In genomic region chr12:1444142-1444516, GRCh38 we compare ENCODE assay signal across 1 cellular context.
TF ChIP-seq lines count a peak whose summit lies in the region.

No MANE protein-coding gene starts in this region.

TF ChIP-seq in K562, 482 proteins besides CTCF, POLR2A, EP300 and RAD21 (continued from another document):
- TF ChIP-seq REST (CRISPR knock-in tag; IDR thresholded peaks at IDR 0.05; ENCODE audit: low read depth) (no peak), CBX2 (IDR thresholded peaks at IDR 0.05; ENCODE audit: insufficient read depth, low read length, poor library complexity, severe bottlenecking) (no peak), NFE2L1 (tag; IDR thresholded peaks at IDR 0.05; ENCODE audit: borderline replicate concordance, low read depth) (no peak), FOXO4 (CRISPR knock-in tag; IDR thresholded peaks at IDR 0.05) (no peak), ZNF263 (CRISPR knock-in tag; IDR thresholded peaks at IDR 0.05; ENCODE audit: borderline replicate concordance) (no peak), ZNF436 (CRISPR knock-in tag; IDR thresholded peaks at IDR 0.05) (no peak), ESRRA (IDR thresholded peaks at IDR 0.05; ENCODE audit: borderline replicate concordance, low read depth) (no peak), TAF9B (IDR thresholded peaks at IDR 0.05; ENCODE audit: partially characterized antibody) (no peak), ZNF764 (CRISPR knock-in tag; IDR thresholded peaks at IDR 0.05; ENCODE audit: low read depth) (no peak), MGA (IDR thresholded peaks at IDR 0.05) (no peak), SAFB (IDR thresholded peaks at IDR 0.05; ENCODE audit: borderline replicate concordance, low read depth, low read length) (no peak), BDP1 (IDR thresholded peaks at IDR 0.05; ENCODE audit: insufficient read depth, insufficient read length) (no peak), TCF7L2 (IDR thresholded peaks at IDR 0.05; ENCODE audit: low read depth, low read length) (no peak), THAP12 (CRISPR knock-in tag; IDR thresholded peaks at IDR 0.05) (no peak), SOX6 (IDR thresholded peaks at IDR 0.05) (no peak)
